ENCODE assay signal across 1 cellular context in genomic region chr19:1478934-1479707, GRCh38.
TF ChIP-seq lines count a peak whose summit lies in the region.

TSS of gene C19orf25 (minus strand) at chr19:1479215. CDS start at chr19:1478903, 312 bp downstream.

TF ChIP-seq in GM12878, 131 proteins besides CTCF, POLR2A, EP300 and RAD21 (continued from another document and continues in another):
- peak; percentile 80 for TF ChIP-seq E2F8 (IDR thresholded peaks at IDR 0.05; ENCODE audit: low read depth, partially characterized antibody)
- TF ChIP-seq ETV6 (conservative IDR thresholded peaks at IDR 0.05 in 1 of 2, IDR thresholded peaks at IDR 0.05 in 1 of 2; ENCODE audit: borderline replicate concordance in 1 of 2, low read depth in 1 of 2), result peak in 1 of 2 experiments; percentile 56; a peak in 1 of 4 replicates
- peak; percentile 88 for TF ChIP-seq GABPA (IDR thresholded peaks at IDR 0.05; ENCODE audit: low read depth)
- no peak for TF ChIP-seq ZNF622 (IDR thresholded peaks at IDR 0.05)
- TF ChIP-seq, protein P1, sequence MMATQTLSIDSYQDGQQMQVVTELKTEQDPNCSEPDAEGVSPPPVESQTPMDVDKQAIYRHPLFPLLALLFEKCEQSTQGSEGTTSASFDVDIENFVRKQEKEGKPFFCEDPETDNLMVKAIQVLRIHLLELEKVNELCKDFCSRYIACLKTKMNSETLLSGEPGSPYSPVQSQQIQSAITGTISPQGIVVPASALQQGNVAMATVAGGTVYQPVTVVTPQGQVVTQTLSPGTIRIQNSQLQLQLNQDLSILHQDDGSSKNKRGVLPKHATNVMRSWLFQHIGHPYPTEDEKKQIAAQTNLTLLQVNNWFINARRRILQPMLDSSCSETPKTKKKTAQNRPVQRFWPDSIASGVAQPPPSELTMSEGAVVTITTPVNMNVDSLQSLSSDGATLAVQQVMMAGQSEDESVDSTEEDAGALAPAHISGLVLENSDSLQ (IDR thresholded peaks at IDR 0.05), result peak; percentile 98
- peak; percentile 92 for TF ChIP-seq ZBTB40 (IDR thresholded peaks at IDR 0.05; ENCODE audit: borderline replicate concordance)
- TF ChIP-seq SREBF1 (IDR thresholded peaks at IDR 0.05; ENCODE audit: low read length), result no peak
- no peak for TF ChIP-seq KAT2A (conservative IDR thresholded peaks at IDR 0.05; ENCODE audit: control insufficient read depth, low read depth, low read length)
- TF ChIP-seq, protein P2, sequence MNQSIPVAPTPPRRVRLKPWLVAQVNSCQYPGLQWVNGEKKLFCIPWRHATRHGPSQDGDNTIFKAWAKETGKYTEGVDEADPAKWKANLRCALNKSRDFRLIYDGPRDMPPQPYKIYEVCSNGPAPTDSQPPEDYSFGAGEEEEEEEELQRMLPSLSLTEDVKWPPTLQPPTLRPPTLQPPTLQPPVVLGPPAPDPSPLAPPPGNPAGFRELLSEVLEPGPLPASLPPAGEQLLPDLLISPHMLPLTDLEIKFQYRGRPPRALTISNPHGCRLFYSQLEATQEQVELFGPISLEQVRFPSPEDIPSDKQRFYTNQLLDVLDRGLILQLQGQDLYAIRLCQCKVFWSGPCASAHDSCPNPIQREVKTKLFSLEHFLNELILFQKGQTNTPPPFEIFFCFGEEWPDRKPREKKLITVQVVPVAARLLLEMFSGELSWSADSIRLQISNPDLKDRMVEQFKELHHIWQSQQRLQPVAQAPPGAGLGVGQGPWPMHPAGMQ (IDR thresholded peaks at IDR 0.05; ENCODE audit: borderline replicate concordance), result no peak
- no peak for TF ChIP-seq HDAC6 (IDR thresholded peaks at IDR 0.05; ENCODE audit: unreplicated experiment)
- TF ChIP-seq EGR1 (IDR thresholded peaks at IDR 0.05; ENCODE audit: borderline replicate concordance in 1 of 2, low read depth in 2 of 2, low read length in 2 of 2), result peak in 1 of 2 experiments; percentile 86; a peak in 2 of 3 replicates
- TF ChIP-seq CBX3 (IDR thresholded peaks at IDR 0.05; ENCODE audit: borderline replicate concordance, low read depth), result no peak
- no peak for TF ChIP-seq NR2C2 (IDR thresholded peaks at IDR 0.05; ENCODE audit: borderline replicate concordance, control insufficient read depth, insufficient read length, low read depth)
- TF ChIP-seq CUX1 (IDR thresholded peaks at IDR 0.05; ENCODE audit: insufficient replicate concordance, low read depth, low read length), result no peak
- no peak for TF ChIP-seq FOS (IDR thresholded peaks at IDR 0.05; ENCODE audit: borderline replicate concordance, extremely low read depth, insufficient read length)
- TF ChIP-seq CBX5 (IDR thresholded peaks at IDR 0.05; ENCODE audit: low read depth), result no peak
- peak; percentile 91 for TF ChIP-seq USF1 (IDR thresholded peaks at IDR 0.05; ENCODE audit: borderline replicate concordance, extremely low read length, insufficient read depth, low read depth, low read length)
- TF ChIP-seq, protein P3, sequence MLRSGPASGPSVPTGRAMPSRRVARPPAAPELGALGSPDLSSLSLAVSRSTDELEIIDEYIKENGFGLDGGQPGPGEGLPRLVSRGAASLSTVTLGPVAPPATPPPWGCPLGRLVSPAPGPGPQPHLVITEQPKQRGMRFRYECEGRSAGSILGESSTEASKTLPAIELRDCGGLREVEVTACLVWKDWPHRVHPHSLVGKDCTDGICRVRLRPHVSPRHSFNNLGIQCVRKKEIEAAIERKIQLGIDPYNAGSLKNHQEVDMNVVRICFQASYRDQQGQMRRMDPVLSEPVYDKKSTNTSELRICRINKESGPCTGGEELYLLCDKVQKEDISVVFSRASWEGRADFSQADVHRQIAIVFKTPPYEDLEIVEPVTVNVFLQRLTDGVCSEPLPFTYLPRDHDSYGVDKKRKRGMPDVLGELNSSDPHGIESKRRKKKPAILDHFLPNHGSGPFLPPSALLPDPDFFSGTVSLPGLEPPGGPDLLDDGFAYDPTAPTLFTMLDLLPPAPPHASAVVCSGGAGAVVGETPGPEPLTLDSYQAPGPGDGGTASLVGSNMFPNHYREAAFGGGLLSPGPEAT (IDR thresholded peaks at IDR 0.05; ENCODE audit: low read depth), result peak; percentile 94
- no peak for TF ChIP-seq ESRRA (IDR thresholded peaks at IDR 0.05; ENCODE audit: low read length)
- TF ChIP-seq SMAD5 (IDR thresholded peaks at IDR 0.05; ENCODE audit: low read depth), result no peak
- TF ChIP-seq, protein P4, sequence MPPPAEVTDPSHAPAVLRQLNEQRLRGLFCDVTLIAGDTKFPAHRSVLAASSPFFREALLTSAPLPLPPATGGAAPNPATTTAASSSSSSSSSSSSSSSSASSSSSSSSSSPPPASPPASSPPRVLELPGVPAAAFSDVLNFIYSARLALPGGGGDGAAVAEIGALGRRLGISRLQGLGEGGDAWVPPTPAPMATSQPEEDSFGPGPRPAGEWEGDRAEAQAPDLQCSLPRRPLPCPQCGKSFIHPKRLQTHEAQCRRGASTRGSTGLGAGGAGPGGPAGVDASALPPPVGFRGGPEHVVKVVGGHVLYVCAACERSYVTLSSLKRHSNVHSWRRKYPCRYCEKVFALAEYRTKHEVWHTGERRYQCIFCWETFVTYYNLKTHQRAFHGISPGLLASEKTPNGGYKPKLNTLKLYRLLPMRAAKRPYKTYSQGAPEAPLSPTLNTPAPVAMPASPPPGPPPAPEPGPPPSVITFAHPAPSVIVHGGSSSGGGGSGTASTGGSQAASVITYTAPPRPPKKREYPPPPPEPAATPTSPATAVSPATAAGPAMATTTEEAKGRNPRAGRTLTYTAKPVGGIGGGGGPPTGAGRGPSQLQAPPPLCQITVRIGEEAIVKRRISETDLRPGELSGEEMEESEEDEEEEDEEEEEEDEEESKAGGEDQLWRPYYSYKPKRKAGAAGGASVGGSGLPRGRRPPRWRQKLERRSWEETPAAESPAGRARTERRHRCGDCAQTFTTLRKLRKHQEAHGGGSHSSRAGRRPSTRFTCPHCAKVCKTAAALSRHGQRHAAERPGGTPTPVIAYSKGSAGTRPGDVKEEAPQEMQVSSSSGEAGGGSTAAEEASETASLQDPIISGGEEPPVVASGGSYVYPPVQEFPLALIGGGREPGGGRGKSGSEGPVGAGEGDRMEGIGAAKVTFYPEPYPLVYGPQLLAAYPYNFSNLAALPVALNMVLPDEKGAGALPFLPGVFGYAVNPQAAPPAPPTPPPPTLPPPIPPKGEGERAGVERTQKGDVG (CRISPR knock-in tag; IDR thresholded peaks at IDR 0.05), result no peak
- peak; percentile 37 for TF ChIP-seq RUNX3 (IDR thresholded peaks at IDR 0.05; ENCODE audit: low read length)
- peak; percentile 98 for TF ChIP-seq ZNF207 (IDR thresholded peaks at IDR 0.05; ENCODE audit: borderline replicate concordance)
- no peak for TF ChIP-seq WRNIP1 (IDR thresholded peaks at IDR 0.05; ENCODE audit: borderline replicate concordance, low read depth, low read length)
- no peak for TF ChIP-seq ZNF384 (IDR thresholded peaks at IDR 0.05; ENCODE audit: borderline replicate concordance, low read depth, low read length)
- TF ChIP-seq, protein P5, sequence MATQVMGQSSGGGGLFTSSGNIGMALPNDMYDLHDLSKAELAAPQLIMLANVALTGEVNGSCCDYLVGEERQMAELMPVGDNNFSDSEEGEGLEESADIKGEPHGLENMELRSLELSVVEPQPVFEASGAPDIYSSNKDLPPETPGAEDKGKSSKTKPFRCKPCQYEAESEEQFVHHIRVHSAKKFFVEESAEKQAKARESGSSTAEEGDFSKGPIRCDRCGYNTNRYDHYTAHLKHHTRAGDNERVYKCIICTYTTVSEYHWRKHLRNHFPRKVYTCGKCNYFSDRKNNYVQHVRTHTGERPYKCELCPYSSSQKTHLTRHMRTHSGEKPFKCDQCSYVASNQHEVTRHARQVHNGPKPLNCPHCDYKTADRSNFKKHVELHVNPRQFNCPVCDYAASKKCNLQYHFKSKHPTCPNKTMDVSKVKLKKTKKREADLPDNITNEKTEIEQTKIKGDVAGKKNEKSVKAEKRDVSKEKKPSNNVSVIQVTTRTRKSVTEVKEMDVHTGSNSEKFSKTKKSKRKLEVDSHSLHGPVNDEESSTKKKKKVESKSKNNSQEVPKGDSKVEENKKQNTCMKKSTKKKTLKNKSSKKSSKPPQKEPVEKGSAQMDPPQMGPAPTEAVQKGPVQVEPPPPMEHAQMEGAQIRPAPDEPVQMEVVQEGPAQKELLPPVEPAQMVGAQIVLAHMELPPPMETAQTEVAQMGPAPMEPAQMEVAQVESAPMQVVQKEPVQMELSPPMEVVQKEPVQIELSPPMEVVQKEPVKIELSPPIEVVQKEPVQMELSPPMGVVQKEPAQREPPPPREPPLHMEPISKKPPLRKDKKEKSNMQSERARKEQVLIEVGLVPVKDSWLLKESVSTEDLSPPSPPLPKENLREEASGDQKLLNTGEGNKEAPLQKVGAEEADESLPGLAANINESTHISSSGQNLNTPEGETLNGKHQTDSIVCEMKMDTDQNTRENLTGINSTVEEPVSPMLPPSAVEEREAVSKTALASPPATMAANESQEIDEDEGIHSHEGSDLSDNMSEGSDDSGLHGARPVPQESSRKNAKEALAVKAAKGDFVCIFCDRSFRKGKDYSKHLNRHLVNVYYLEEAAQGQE (IDR thresholded peaks at IDR 0.05; ENCODE audit: low read depth, low read length), result no peak
- peak; percentile 74 for TF ChIP-seq SMARCA5 (IDR thresholded peaks at IDR 0.05)
- TF ChIP-seq LARP7 (IDR thresholded peaks at IDR 0.05), result peak; percentile 86
- no peak for TF ChIP-seq BRCA1 (IDR thresholded peaks at IDR 0.05; ENCODE audit: low read depth, low read length)
